In the genomic region with DNA sequence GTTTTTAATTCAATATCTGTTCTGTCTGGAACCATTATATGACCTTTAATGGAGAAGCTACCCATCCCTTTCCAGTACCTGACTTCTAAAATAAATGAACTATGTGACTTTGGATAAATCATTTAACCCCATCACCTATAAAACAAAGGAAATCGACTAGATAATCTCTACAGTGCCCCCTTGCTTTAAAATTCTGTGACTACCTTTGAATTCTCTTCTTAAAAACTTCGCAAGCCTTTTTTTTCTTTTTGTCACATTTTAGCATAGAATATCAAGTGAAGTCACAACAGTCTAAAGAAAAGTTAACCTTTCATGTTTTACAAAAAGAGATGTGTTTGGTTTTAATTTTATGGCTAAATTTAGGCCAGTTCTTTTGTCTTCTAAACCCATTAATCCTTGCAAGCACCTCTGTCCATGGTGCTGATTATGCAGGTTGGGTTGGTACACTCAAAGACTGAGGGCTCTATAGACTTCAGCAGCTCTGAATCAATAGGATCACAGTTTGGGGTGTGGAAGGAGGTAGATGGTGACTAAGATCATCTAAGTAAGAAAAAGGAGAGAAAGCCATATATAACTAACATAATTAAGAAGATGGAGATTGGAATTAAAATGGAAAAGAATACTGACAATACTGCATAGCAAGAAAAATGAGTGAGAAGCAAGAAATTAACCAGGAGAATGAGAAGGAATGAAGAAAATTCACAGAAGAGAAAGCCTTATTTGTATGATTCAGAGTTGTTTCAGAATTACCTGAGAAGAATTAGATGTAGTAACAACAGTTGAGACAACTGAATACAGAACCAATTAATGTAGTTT, we compare ENCODE assay signal across 13 cellular contexts. TPM values are rescaled to one million over a fixed set of nuclear protein-coding genes. Genes with fewer than 3 reads are reported as not detected.
DNase-seq lines count a peak whose midpoint lies in the region; ATAC-seq and TF ChIP-seq lines count a peak whose summit lies in the region.
"Had no signal": no experiment of that assay in that cellular context is flagged by ENCODE, and none has a peak within 500 bp of the region (broad histone marks: within the 10 kb centered on the region; RNA-seq: fewer than 3 reads in every experiment).

No MANE protein-coding gene starts in this region.

- no peak overlapping the region for H3K9ac ChIP-seq in SK-N-MC (ENCODE audit: insufficient read length)

- no peak overlapping the region for H2AFZ ChIP-seq in osteoblast (ENCODE audit: low read length)

- peaks cover 51% of the 10 kb centered on the region for H4K20me1 ChIP-seq in osteoblast (ENCODE audit: insufficient read depth, low read length)

- H3K4me1 ChIP-seq in HAP-1, result peaks cover 8% of the 10 kb centered on the region
- H3K4me1 ChIP-seq in osteoblast (ENCODE audit: insufficient read depth, low read length), result no peaks in the 10 kb centered on the region
- H3K4me1 ChIP-seq: tibial nerve had no signal

- no peaks in the 10 kb centered on the region for H3K27me3 Mint-ChIP-seq in T-helper 17 cell

- no peaks in the 10 kb centered on the region for H3K4me1 Mint-ChIP-seq in T-helper 17 cell
- H3K4me1 Mint-ChIP-seq: CD8-positive, alpha-beta memory T cell had no signal

- H3K36me3 Mint-ChIP-seq in T-helper 17 cell (ENCODE audit: low read depth), result no peaks in the 10 kb centered on the region
- H3K36me3 Mint-ChIP-seq: activated naive CD8-positive, alpha-beta T cell; CD8-positive, alpha-beta memory T cell had no signal

- H3K36me3 ChIP-seq in HAP-1 (replicated peaks) (no peaks in the 10 kb centered on the region), SK-N-MC (ENCODE audit: insufficient read depth, low read length) (no peaks in the 10 kb centered on the region), osteoblast (ENCODE audit: insufficient read depth, low read length) (peaks cover 31% of the 10 kb centered on the region)
- H3K36me3 ChIP-seq: neutrophil had no signal

- no peak overlapping the region for H3K4me3 Mint-ChIP-seq in T-helper 17 cell
- H3K4me3 Mint-ChIP-seq: activated naive CD8-positive, alpha-beta T cell; CD8-positive, alpha-beta memory T cell had no signal

- H3K27ac ChIP-seq in SK-N-MC (no peak overlapping the region), osteoblast (ENCODE audit: low read depth, low read length) (no peak overlapping the region)
- H3K27ac ChIP-seq: neutrophil, tibial nerve had no signal

- H3K27me3 ChIP-seq in HAP-1 (ENCODE audit: low read depth) (no peaks in the 10 kb centered on the region), osteoblast (ENCODE audit: insufficient read depth, low read length) (no peaks in the 10 kb centered on the region)
- H3K27me3 ChIP-seq: neutrophil, tibial nerve had no signal

- no peaks in the 10 kb centered on the region for H3K9me3 ChIP-seq in HAP-1
- H3K9me3 ChIP-seq in SK-N-MC (ENCODE audit: low read depth, low read length), result no peaks in the 10 kb centered on the region
- no peaks in the 10 kb centered on the region for H3K9me3 ChIP-seq in osteoblast (ENCODE audit: low read depth, low read length)
- H3K9me3 ChIP-seq in T-helper 17 cell (ENCODE audit: control insufficient read depth, low read length, poor library complexity, severe bottlenecking), result no peaks in the 10 kb centered on the region
- H3K9me3 ChIP-seq: neutrophil, tibial nerve had no signal

- ATAC-seq in T-helper 17 cell (no peak), HG03354 (IDR thresholded peaks at IDR 0.05; ENCODE audit: poor library complexity, severe bottlenecking, unreplicated experiment) (no peak)

- DNase-seq in AG08396 (ENCODE audit: low spot score) (peak; percentile 7), HAP-1 (ENCODE audit: low spot score in 2 of 2) (peak; percentile 13 to 65), SK-N-MC (ENCODE audit: low read depth, low spot score) (peak; percentile 10), fibroblast of villous mesenchyme (ENCODE audit: low read depth) (peak; percentile 28), osteoblast (ENCODE audit: insufficient read length, low spot score, missing footprints) (no peak), cerebellum (ENCODE audit: low spot score) (no peak), T-helper 17 cell (no peak)
- DNase-seq: CD8-positive, alpha-beta memory T cell; NCI-H510A treated with DMSO at 0.1 percent for 48 hours had no signal

- H3K79me2 ChIP-seq in osteoblast (ENCODE audit: insufficient read depth, low read length), result peaks cover 53% of the 10 kb centered on the region

- TF ChIP-seq CTCF in fibroblast of villous mesenchyme (IDR thresholded peaks at IDR 0.05; ENCODE audit: insufficient read depth, low read depth, low read length) (no peak), osteoblast (IDR thresholded peaks at IDR 0.05; ENCODE audit: extremely low read depth, low read depth, low read length) (no peak)

- in situ Hi-C loops in HAP-1 (cut with MboI; ENCODE audit: low sequenced_read_pairs), result no loop called here

- no peak overlapping the region for H3K4me3 ChIP-seq in HAP-1
- no peak overlapping the region for H3K4me3 ChIP-seq in SK-N-MC
- no peak overlapping the region for H3K4me3 ChIP-seq in fibroblast of villous mesenchyme (ENCODE audit: low read depth, low read length)
- H3K4me3 ChIP-seq in osteoblast (ENCODE audit: insufficient read depth, low read length), result no peak overlapping the region
- H3K4me3 ChIP-seq: tibial nerve had no signal

- no peak overlapping the region for H3K27ac Mint-ChIP-seq in T-helper 17 cell
- H3K27ac Mint-ChIP-seq: activated naive CD8-positive, alpha-beta T cell; CD8-positive, alpha-beta memory T cell had no signal

- no peak overlapping the region for H3K4me2 ChIP-seq in osteoblast (ENCODE audit: insufficient read depth, low read length)

RNA-seq across cellular contexts. Expression of a gene that starts 59.2 kb away (rescaled TPM):
- total RNA-seq in fibroblast of villous mesenchyme (under 0.01 TPM in 2 replicates), osteoblast (38.0 and 44.5 TPM in 2 replicates), cerebellum (2.8 TPM), T-helper 17 cell (not detected)
- total RNA-seq: CD8-positive, alpha-beta memory T cell had no signal

Comparison
In these comparisons a context has a peak if more than half of its experiments do, and no peak if none do; other contexts are left out.
1. DNase-seq: peak in AG08396 (single experiment), HAP-1 (2 of 2), SK-N-MC (single experiment) and fibroblast of villous mesenchyme (single experiment); none in osteoblast (single experiment), cerebellum (single experiment) and T-helper 17 cell (0 of 3).
2. RNA of a gene that starts 59.2 kb away (total RNA-seq): 38.0 to 44.5 TPM in osteoblast; 2.8 TPM in cerebellum (single experiment), under 0.01 TPM in fibroblast of villous mesenchyme and not detected in T-helper 17 cell; every median in the first group is over 10 times any median in the second.